ENCODE assay signal across 10 cellular contexts in the genomic region with DNA sequence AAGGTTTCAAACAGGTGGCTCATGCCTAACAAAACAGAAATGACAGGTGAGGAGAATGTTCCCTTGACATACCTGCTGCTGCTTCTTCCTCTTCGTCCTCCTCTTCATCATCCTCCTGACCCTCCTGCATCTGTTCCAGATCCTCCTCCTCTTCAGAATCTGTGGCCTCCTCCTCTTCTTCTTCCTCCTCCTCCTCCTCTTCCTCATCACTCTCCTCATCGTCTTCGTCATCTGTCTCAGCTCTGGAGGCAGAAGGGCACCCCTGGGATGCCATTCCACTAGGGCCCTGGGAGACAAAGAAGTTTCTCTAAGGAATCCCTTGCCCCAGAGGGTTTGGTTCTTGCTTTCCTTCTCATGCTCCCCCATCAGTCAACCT. TPM values are rescaled to one million over a fixed set of nuclear protein-coding genes. Genes with fewer than 3 reads are reported as not detected.
DNase-seq lines count a peak whose midpoint lies in the region; ATAC-seq and TF ChIP-seq lines count a peak whose summit lies in the region.
"Had no signal": no experiment of that assay in that cellular context is flagged by ENCODE, and none has a peak within 500 bp of the region (broad histone marks: within the 10 kb centered on the region; RNA-seq: fewer than 3 reads in every experiment).

No MANE protein-coding gene starts in this region.

- no peak overlapping the region for H3K4me3 ChIP-seq in CD8-positive, alpha-beta T cell (ENCODE audit: low read depth, low read length)
- no peak overlapping the region for H3K4me3 ChIP-seq in PC-9
- no peak overlapping the region for H3K4me3 ChIP-seq in effector memory CD4-positive, alpha-beta T cell (ENCODE audit: insufficient read depth, low read depth, low read length, poor library complexity, severe bottlenecking)
- peak overlapping the region; percentile 11 for H3K4me3 ChIP-seq in psoas muscle
- peak overlapping the region in 1 of 2 donors; percentile 91 for H3K4me3 ChIP-seq in foreskin fibroblast (ENCODE audit: low read depth in 1 of 2, low read length in 2 of 2)

- DNase-seq in CD8-positive, alpha-beta T cell: no peak
- DNase-seq in PC-9 (no peak), psoas muscle (no peak), NCI-H1048 (lab: John Stamatoyannopoulos, UW) (no peak), foreskin fibroblast (no peak)
- DNase-seq in effector memory CD4-positive, alpha-beta T cell: no peak
- DNase-seq: NCI-H2029, occipital lobe had no signal

- no peak for TF ChIP-seq CTCF in CD8-positive, alpha-beta T cell (IDR thresholded peaks at IDR 0.05)
- TF ChIP-seq CTCF in PC-9 (conservative IDR thresholded peaks at IDR 0.05): no peak
- TF ChIP-seq CTCF in psoas muscle (IDR thresholded peaks at IDR 0.05): no peak
- TF ChIP-seq CTCF in foreskin fibroblast (IDR thresholded peaks at IDR 0.05; ENCODE audit: low read depth, low read length): no peak

- H3K4me2 ChIP-seq in PC-9: peak overlapping the region; percentile 97

- no peaks in the 10 kb centered on the region for H3K9me3 Mint-ChIP-seq in CD8-positive, alpha-beta T cell

- CTCF ChIA-PET in CD8-positive, alpha-beta T cell (lab: Charles Lee): no interaction called here
- CTCF ChIA-PET in PC-9 (lab: Charles Lee): interaction anchor here (0.6 kb wide), 2 partner anchors 26 to 391 kb away, joined by 4 read pairs; a partner anchor contains a TSS

- peak overlapping the region; percentile 45 for H3K4me3 Mint-ChIP-seq in CD8-positive, alpha-beta T cell

- no peaks in the 10 kb centered on the region for H3K27me3 Mint-ChIP-seq in CD8-positive, alpha-beta T cell (ENCODE audit: low read depth)

- no peaks in the 10 kb centered on the region for H3K9me3 ChIP-seq in CD8-positive, alpha-beta T cell (ENCODE audit: low read length)
- H3K9me3 ChIP-seq in PC-9 (ENCODE audit: insufficient read depth, low read depth) (no peaks in the 10 kb centered on the region), psoas muscle (no peaks in the 10 kb centered on the region)
- no peaks in the 10 kb centered on the region for H3K9me3 ChIP-seq in effector memory CD4-positive, alpha-beta T cell (ENCODE audit: control insufficient read depth, low read length)

- H4K20me1 ChIP-seq in PC-9 (ENCODE audit: insufficient read depth): no peaks in the 10 kb centered on the region

- POLR2A ChIA-PET in CD8-positive, alpha-beta T cell (lab: Charles Lee): interaction anchor here (1.2 kb wide), 1 partner anchor 21 kb away, joined by 4 read pairs; a partner anchor contains a TSS
- POLR2A ChIA-PET in PC-9 (lab: Charles Lee; ENCODE audit: unreplicated experiment): no interaction called here

- peaks cover 45% of the 10 kb centered on the region for H3K79me2 ChIP-seq in PC-9 (ENCODE audit: low read depth)

- peak overlapping the region; percentile 74 for H3K27ac Mint-ChIP-seq in CD8-positive, alpha-beta T cell

- no peaks in the 10 kb centered on the region for H3K9me2 ChIP-seq in PC-9 (ENCODE audit: insufficient read depth)

- H3K36me3 Mint-ChIP-seq in CD8-positive, alpha-beta T cell: peaks cover 60% of the 10 kb centered on the region

- H3F3A ChIP-seq in PC-9 (ENCODE audit: insufficient read depth, low read depth): peaks cover 55% of the 10 kb centered on the region

- H3K4me1 Mint-ChIP-seq in CD8-positive, alpha-beta T cell (ENCODE audit: low read depth): peaks cover 83% of the 10 kb centered on the region

- H3K27me3 ChIP-seq in CD8-positive, alpha-beta T cell (ENCODE audit: insufficient read depth, low read length): no peaks in the 10 kb centered on the region
- no peaks in the 10 kb centered on the region for H3K27me3 ChIP-seq in PC-9 (ENCODE audit: insufficient read depth, low read depth)
- no peaks in the 10 kb centered on the region for H3K27me3 ChIP-seq in effector memory CD4-positive, alpha-beta T cell (replicated peaks; ENCODE audit: control insufficient read depth, insufficient read depth, low read length, poor library complexity, severe bottlenecking)
- no peaks in the 10 kb centered on the region for H3K27me3 ChIP-seq in psoas muscle (ENCODE audit: insufficient read depth in 3 of 3, low read length in 2 of 3)

- 89 to 95% (median 90%) methylated on average over 3 of the region's 3 CpGs for WGBS in psoas muscle, 3 donors

- H2AFZ ChIP-seq in PC-9: no peak overlapping the region

- H3K27ac ChIP-seq in CD8-positive, alpha-beta T cell (ENCODE audit: low read depth, low read length): no peak overlapping the region
- H3K27ac ChIP-seq in PC-9 (peak overlapping the region; percentile 48), psoas muscle (peak overlapping the region; percentile 30)
- peak overlapping the region; percentile 14 for H3K27ac ChIP-seq in effector memory CD4-positive, alpha-beta T cell (ENCODE audit: insufficient read depth, low read length, poor library complexity, severe bottlenecking)

- BruUV-seq in PC-9 (replicated peaks; lab: Mats Ljungman, UMichigan): TSS peak; percentile 38

- H3K4me1 ChIP-seq in CD8-positive, alpha-beta T cell (ENCODE audit: insufficient read depth, low read length): peaks cover 67% of the 10 kb centered on the region
- H3K4me1 ChIP-seq in PC-9 (replicated peaks; ENCODE audit: insufficient read depth) (peaks cover 53% of the 10 kb centered on the region), psoas muscle (peaks cover 46% of the 10 kb centered on the region)
- peaks cover 47% of the 10 kb centered on the region for H3K4me1 ChIP-seq in effector memory CD4-positive, alpha-beta T cell (ENCODE audit: control insufficient read depth, insufficient read depth, low read length, poor library complexity, severe bottlenecking)

- H3K36me3 ChIP-seq in CD8-positive, alpha-beta T cell (ENCODE audit: insufficient read depth, low read length): peaks cover 30% of the 10 kb centered on the region
- H3K36me3 ChIP-seq in PC-9 (ENCODE audit: low read depth) (peaks cover 20% of the 10 kb centered on the region; the same call in 1 of the 2 replicates), psoas muscle (ENCODE audit: insufficient read depth in 1 of 2, low read depth in 1 of 2) (peaks cover 11 to 32% of the 10 kb centered on the region in 2 donors)
- peaks cover 27% of the 10 kb centered on the region for H3K36me3 ChIP-seq in effector memory CD4-positive, alpha-beta T cell (ENCODE audit: control insufficient read depth, insufficient read depth, low read length)

- intact Hi-C loops in CD8-positive, alpha-beta T cell (cut with DNase I, micrococcal nuclease): loop anchor here in 1 of 2 experiments (10.0 kb wide), 3 partner anchors 255 to 1125 kb away; a partner anchor contains a TSS
- intact Hi-C loops in PC-9 (cut with micrococcal nuclease; ENCODE audit: unreplicated experiment) (loop anchor here (10.0 kb wide), 1 partner anchor 255 kb away; no protein-coding TSS in a partner anchor), psoas muscle (cut with DNase I) (no loop called here)

- no peak for ATAC-seq in CD8-positive, alpha-beta T cell
- ATAC-seq in psoas muscle (no peak), GM21528 (IDR thresholded peaks at IDR 0.05; ENCODE audit: low FRiP score, unreplicated experiment) (no peak), GM19351 (IDR thresholded peaks at IDR 0.05; ENCODE audit: unreplicated experiment) (no peak)

RNA-seq across cellular contexts. Expression of a gene that starts 2.4 kb away (rescaled TPM):
- 1 to 10 TPM; 8.8 to 9.3 TPM for total RNA-seq in CD8-positive, alpha-beta T cell
- total RNA-seq in PC-9 (2021) (16.5 and 20.8 TPM in 2 replicates), psoas muscle (10 to 100 TPM in 2 of 4 donors, 1 to 10 TPM in 2; 7.4 to 19.7 (median 10.1) TPM)
- polyA plus RNA-seq in psoas muscle: 1 to 10 TPM; 4.7 to 8.4 (median 5.7) TPM

RNA-seq across cellular contexts. Expression of a gene that starts 2.8 kb away (rescaled TPM):
- total RNA-seq in CD8-positive, alpha-beta T cell: 10 to 100 TPM; 13.7 to 14.2 TPM
- 60.1 and 61.6 TPM in 2 replicates for total RNA-seq in PC-9 (2021)
- 10 to 100 TPM; 22.2 to 36.4 (median 34.2) TPM for total RNA-seq in psoas muscle
- 10 to 100 TPM; 39.3 to 76.8 (median 59.7) TPM for polyA plus RNA-seq in psoas muscle

RNA-seq across cellular contexts. Expression of a gene that starts 6.0 kb away (rescaled TPM):
- 100 to 1,000 TPM; 246 TPM for total RNA-seq in CD8-positive, alpha-beta T cell
- total RNA-seq in PC-9 (2021): 156 and 194 TPM in 2 replicates
- total RNA-seq in psoas muscle: 10 to 100 TPM; 24.4 to 37.4 (median 27.1) TPM
- 10 to 100 TPM in 2 of 3 donors, 1 to 10 TPM in 1; 7.9 to 16.1 (median 10.1) TPM for polyA plus RNA-seq in psoas muscle

RNA-seq across cellular contexts. Expression of a gene that starts 21.2 kb away (rescaled TPM):
- 10 to 100 TPM; 28.8 to 29.7 TPM for total RNA-seq in CD8-positive, alpha-beta T cell
- 99.3 and 102 TPM in 2 replicates for total RNA-seq in PC-9 (2021)
- total RNA-seq in psoas muscle: 10 to 100 TPM; 44.5 to 58.3 (median 54.9) TPM
- polyA plus RNA-seq in psoas muscle: 10 to 100 TPM; 30.5 to 66.1 (median 51.9) TPM

RNA-seq across cellular contexts. Expression of a gene that starts 30.5 kb away (rescaled TPM):
- 10 to 100 TPM in 1 of 2 experiments, 1 to 10 TPM in 1; 9.4 to 11.2 TPM for total RNA-seq in CD8-positive, alpha-beta T cell
- total RNA-seq in PC-9 (2021): 51.5 and 57.2 TPM in 2 replicates
- total RNA-seq in psoas muscle: 10 to 100 TPM; 57.2 to 87.6 (median 75.7) TPM
- polyA plus RNA-seq in psoas muscle: 100 to 1,000 TPM; 223 to 296 (median 248) TPM
